1 cellular context compared by ENCODE assay signal in the genomic region with DNA sequence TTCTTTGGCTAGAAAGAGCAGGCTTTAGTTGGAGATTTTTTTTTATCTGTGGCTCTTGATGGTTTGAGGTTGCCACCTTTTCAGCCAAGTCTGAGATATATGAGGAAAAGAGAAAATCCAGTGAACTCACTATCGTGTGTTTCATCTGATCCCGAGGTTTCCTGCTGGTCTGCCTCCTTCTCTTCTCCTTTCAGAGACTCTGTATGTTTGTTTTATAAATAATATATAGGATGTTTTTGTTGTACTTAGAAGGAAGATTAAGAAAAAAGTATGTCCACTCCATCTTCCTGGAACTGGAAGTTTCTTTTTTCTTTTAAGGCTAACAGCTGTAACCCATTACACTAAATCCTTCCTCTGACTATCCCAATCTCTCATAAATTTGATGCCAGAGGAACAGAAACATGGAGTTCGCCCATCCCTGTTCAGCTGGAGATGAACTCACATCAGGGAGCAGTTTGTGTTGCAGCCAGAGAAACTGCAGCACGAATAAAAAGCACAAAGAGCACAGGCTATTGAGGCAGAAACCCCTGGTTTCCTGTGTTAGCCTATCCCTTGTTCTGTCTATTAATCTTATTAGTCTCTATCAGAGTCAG.
TF ChIP-seq lines count a peak whose summit lies in the region.

No MANE protein-coding gene starts in this region.

TF ChIP-seq in SK-N-SH, 30 proteins besides CTCF, POLR2A, EP300 and RAD21:
- TF ChIP-seq ZBTB33 (IDR thresholded peaks at IDR 0.05; ENCODE audit: borderline replicate concordance, low read depth) (no peak), YY1 (IDR thresholded peaks at IDR 0.05; ENCODE audit: low read depth) (no peak), PBX3 (IDR thresholded peaks at IDR 0.05) (no peak), USF1 (IDR thresholded peaks at IDR 0.05; ENCODE audit: borderline replicate concordance, low read depth) (no peak), FOXJ3 (CRISPR knock-in tag; IDR thresholded peaks at IDR 0.05) (no peak), POLR2AphosphoS5 (IDR thresholded peaks at IDR 0.05; ENCODE audit: low read depth, low read length) (no peak), FOSL2 (IDR thresholded peaks at IDR 0.05; ENCODE audit: borderline replicate concordance, low read depth) (no peak), ELF1 (IDR thresholded peaks at IDR 0.05) (no peak), RFX5 (IDR thresholded peaks at IDR 0.05; ENCODE audit: low read length) (no peak), TAF1 (IDR thresholded peaks at IDR 0.05; ENCODE audit: borderline replicate concordance, low read depth, low read length) (no peak), NFIC (IDR thresholded peaks at IDR 0.05; ENCODE audit: borderline replicate concordance) (no peak), SIN3A (IDR thresholded peaks at IDR 0.05; ENCODE audit: borderline replicate concordance, low read depth, low read length) (no peak), RXRA (IDR thresholded peaks at IDR 0.05; ENCODE audit: borderline replicate concordance, low read depth) (no peak)
